In the genomic region with DNA sequence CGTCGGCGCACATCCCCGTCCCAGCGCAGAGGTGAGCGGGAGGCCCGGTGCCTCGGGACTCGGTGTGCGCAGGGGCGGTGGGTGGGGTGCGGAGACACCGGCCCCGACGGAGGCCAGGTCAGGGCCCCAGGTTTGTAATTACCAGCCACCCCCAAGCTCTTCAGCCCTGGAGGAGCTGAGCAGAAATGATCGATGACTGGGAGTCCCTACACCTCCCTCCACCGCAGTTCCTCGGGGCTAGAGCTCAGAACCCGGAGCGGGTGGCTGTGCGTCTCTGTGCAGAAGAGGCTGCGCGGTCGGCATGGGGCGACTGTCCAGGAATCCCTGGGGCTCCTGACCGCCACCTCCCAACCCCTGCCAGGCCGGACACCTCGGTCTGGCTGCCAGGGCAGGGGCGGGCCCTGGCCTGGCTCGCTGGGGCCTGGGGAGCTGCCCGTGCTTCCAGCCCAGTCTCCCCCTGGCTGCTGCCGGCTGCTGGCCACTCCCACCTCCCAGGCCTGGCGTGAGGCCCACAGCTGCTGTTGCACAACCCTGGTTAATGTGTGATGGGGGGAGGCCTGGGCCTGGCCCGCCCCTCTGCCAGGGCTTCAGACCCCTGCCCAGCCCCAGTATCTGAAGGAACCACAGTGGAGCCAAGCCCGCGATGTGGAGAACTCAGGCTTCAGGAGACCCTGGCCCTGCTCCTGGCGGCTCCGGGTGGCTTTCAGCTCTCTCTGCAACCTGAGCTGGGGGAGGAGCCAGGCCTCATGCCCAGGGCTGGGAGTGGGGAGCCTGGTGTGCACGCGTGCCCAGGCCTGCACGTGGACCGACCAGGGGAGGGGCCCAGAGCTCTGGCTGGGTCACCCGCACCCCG, we compare ENCODE assay signal across 8 cellular contexts. TPM values are rescaled to one million over a fixed set of nuclear protein-coding genes. Genes with fewer than 3 reads are reported as not detected.
DNase-seq lines count a peak whose midpoint lies in the region; ATAC-seq and TF ChIP-seq lines count a peak whose summit lies in the region.

No MANE protein-coding gene starts in this region.

- peak in 1 of 4 donors; percentile 50 for TF ChIP-seq POLR2A in esophagus squamous epithelium (IDR thresholded peaks at IDR 0.05)
- peak; percentile 30 to 72 for TF ChIP-seq POLR2A in tibial nerve (IDR thresholded peaks at IDR 0.05)

- peaks cover 43% of the 10 kb centered on the region for H3K4me1 ChIP-seq in CD4-positive, CD25-positive, alpha-beta regulatory T cell (ENCODE audit: control insufficient read depth, insufficient read depth, low read length, poor library complexity, severe bottlenecking)
- H3K4me1 ChIP-seq in esophagus squamous epithelium (peaks cover 44 to 65% (median 46%) of the 10 kb centered on the region in 3 donors), tibial nerve (peaks cover 0 to 74% (median 32%) of the 10 kb centered on the region in 4 donors)

- H3K36me3 ChIP-seq in CD4-positive, CD25-positive, alpha-beta regulatory T cell (ENCODE audit: control insufficient read depth, insufficient read depth, low read length) = no peaks in the 10 kb centered on the region
- H3K36me3 ChIP-seq in esophagus squamous epithelium = peaks cover 4 to 36% (median 15%) of the 10 kb centered on the region in 3 donors
- H3K36me3 ChIP-seq in tibial nerve = peaks cover 0 to 48% (median 4%) of the 10 kb centered on the region in 3 donors

- H3K27me3 Mint-ChIP-seq in CD4-positive, CD25-positive, alpha-beta regulatory T cell = no peaks in the 10 kb centered on the region
- no peaks in the 10 kb centered on the region for H3K27me3 Mint-ChIP-seq in activated CD8-positive, alpha-beta T cell treated with anti-CD3 and anti-CD28 coated beads, Interleukin-2, amount 10 ng/mL, durations not matched to agents 7 days and 5 days (ENCODE audit: low read depth)

- intact Hi-C loops in esophagus squamous epithelium (cut with DNase I) = no loop called here

- peaks cover 0 to 10% (median 7%) of the 10 kb centered on the region in 4 donors for H3K4me1 Mint-ChIP-seq in CD4-positive, CD25-positive, alpha-beta regulatory T cell
- H3K4me1 Mint-ChIP-seq in activated CD8-positive, alpha-beta T cell treated with anti-CD3 and anti-CD28 coated beads, Interleukin-2, amount 10 ng/mL, durations not matched to agents 7 days and 5 days (ENCODE audit: low read depth) = peaks cover 14% of the 10 kb centered on the region

- TF ChIP-seq CTCF in esophagus squamous epithelium (IDR thresholded peaks at IDR 0.05) (peak in 5 of 6 experiments; percentile 26 to 59 (median 38)), tibial nerve (IDR thresholded peaks at IDR 0.05) (peak in 2 of 5 experiments; percentile 35 to 39)

- CTCF ChIA-PET in activated CD8-positive, alpha-beta T cell treated with anti-CD3 and anti-CD28 coated beads, Interleukin-2, amount 10 ng/mL, durations not matched to agents 7 days and 5 days (lab: Charles Lee) = interaction anchor here (0.9 to 1.7 kb wide), 5 partner anchors 10 to 124 kb away, joined by 3 to 15 read pairs (median 4); a partner anchor contains a TSS

- peak overlapping the region; percentile 72 for H3K27ac ChIP-seq in CD4-positive, CD25-positive, alpha-beta regulatory T cell (ENCODE audit: insufficient read depth, low read length, poor library complexity, severe bottlenecking)
- H3K27ac ChIP-seq in esophagus squamous epithelium (peak overlapping the region; percentile 82 to 98 (median 94)), tibial nerve (peak overlapping the region; percentile 94 to 99 (median 96))

- DNase-seq in CD4-positive, CD25-positive, alpha-beta regulatory T cell = peak in 2 of 3 donors; percentile 48 to 53
- peak; percentile 80 for DNase-seq in H4 (ENCODE audit: low spot score)
- DNase-seq in NCI-H510A (lab: John Stamatoyannopoulos, UW) = peak; percentile 38
- DNase-seq in activated CD8-positive, alpha-beta T cell treated with anti-CD3 and anti-CD28 coated beads, Interleukin-2, amount 10 ng/mL, durations not matched to agents 7 days and 5 days = peak; percentile 62
- no peak for DNase-seq in esophagus squamous epithelium (lab: John Stamatoyannopoulos, UW)
- peak; percentile 92 for DNase-seq in mucosa of gallbladder (ENCODE audit: low spot score)
- DNase-seq in tibial nerve (ENCODE audit: low spot score in 2 of 2) = peak; percentile 94 to 97
- DNase-seq in middle frontal gyrus (ENCODE audit: extremely low spot score, low spot score) = no peak

- H3K4me3 ChIP-seq in CD4-positive, CD25-positive, alpha-beta regulatory T cell (ENCODE audit: low read depth, low read length) = peak overlapping the region; percentile 57
- H3K4me3 ChIP-seq in esophagus squamous epithelium (peak overlapping the region; percentile 51 to 90 (median 64)), tibial nerve (peak overlapping the region; percentile 60 to 92 (median 70))

- peaks cover 5% of the 10 kb centered on the region for H3K36me3 Mint-ChIP-seq in CD4-positive, CD25-positive, alpha-beta regulatory T cell
- peaks cover 24% of the 10 kb centered on the region for H3K36me3 Mint-ChIP-seq in activated CD8-positive, alpha-beta T cell treated with anti-CD3 and anti-CD28 coated beads, Interleukin-2, amount 10 ng/mL, durations not matched to agents 7 days and 5 days (ENCODE audit: low read depth)

- H3K9me3 ChIP-seq in CD4-positive, CD25-positive, alpha-beta regulatory T cell (ENCODE audit: control insufficient read depth in 2 of 2, low read length in 2 of 2) = no peaks in the 10 kb centered on the region
- H3K9me3 ChIP-seq in esophagus squamous epithelium (no peaks in the 10 kb centered on the region), tibial nerve (no peaks in the 10 kb centered on the region)

- no peaks in the 10 kb centered on the region for H3K27me3 ChIP-seq in CD4-positive, CD25-positive, alpha-beta regulatory T cell (ENCODE audit: control insufficient read depth, insufficient read depth, low read length)
- no peaks in the 10 kb centered on the region for H3K27me3 ChIP-seq in esophagus squamous epithelium
- no peaks in the 10 kb centered on the region for H3K27me3 ChIP-seq in tibial nerve

- POLR2A ChIA-PET in activated CD8-positive, alpha-beta T cell treated with anti-CD3 and anti-CD28 coated beads, Interleukin-2, amount 10 ng/mL, durations not matched to agents 7 days and 5 days (lab: Charles Lee) = interaction anchor here (1.1 to 1.8 kb wide), 3 partner anchors 9 to 33 kb away, joined by 3 to 14 read pairs (median 5); a partner anchor contains a TSS

- peak overlapping the region in 3 of 4 donors; percentile 73 to 81 (median 78) for H3K4me3 Mint-ChIP-seq in CD4-positive, CD25-positive, alpha-beta regulatory T cell
- peak overlapping the region; percentile 60 for H3K4me3 Mint-ChIP-seq in activated CD8-positive, alpha-beta T cell treated with anti-CD3 and anti-CD28 coated beads, Interleukin-2, amount 10 ng/mL, durations not matched to agents 7 days and 5 days

- H3K27ac Mint-ChIP-seq in CD4-positive, CD25-positive, alpha-beta regulatory T cell = no peak overlapping the region
- peak overlapping the region; percentile 30 for H3K27ac Mint-ChIP-seq in activated CD8-positive, alpha-beta T cell treated with anti-CD3 and anti-CD28 coated beads, Interleukin-2, amount 10 ng/mL, durations not matched to agents 7 days and 5 days

- ATAC-seq in CD4-positive, CD25-positive, alpha-beta regulatory T cell (ENCODE audit: low read depth in 2 of 2) = no peak
- peak; percentile 4 for ATAC-seq in activated CD8-positive, alpha-beta T cell treated with anti-CD3 and anti-CD28 coated beads, Interleukin-2, amount 10 ng/mL, durations not matched to agents 7 days and 5 days

- 0% methylated on average over 2 to 3 of the region's 44 CpGs for WGBS in esophagus squamous epithelium, 2 donors
- WGBS in tibial nerve, 2 donors = 0 to 1% methylated on average over 16 to 19 of the region's 44 CpGs

- no peaks in the 10 kb centered on the region for H3K9me3 Mint-ChIP-seq in CD4-positive, CD25-positive, alpha-beta regulatory T cell
- no peaks in the 10 kb centered on the region for H3K9me3 Mint-ChIP-seq in activated CD8-positive, alpha-beta T cell treated with anti-CD3 and anti-CD28 coated beads, Interleukin-2, amount 10 ng/mL, durations not matched to agents 7 days and 5 days (ENCODE audit: insufficient read depth)

- TF ChIP-seq EP300 in tibial nerve (IDR thresholded peaks at IDR 0.05) = peak; percentile 76 to 88

RNA-seq across cellular contexts. Expression of a gene that starts 1.2 kb away (rescaled TPM):
- 110 TPM for total RNA-seq in CD4-positive, CD25-positive, alpha-beta regulatory T cell
- 1 to 10 TPM; 2.9 to 7.7 (median 4.5) TPM for polyA plus RNA-seq in CD4-positive, CD25-positive, alpha-beta regulatory T cell
- total RNA-seq in H4 (2014; rRNA removed; shearing (Covaris generic)) = 12.9 and 18.8 TPM in 2 replicates
- 10 to 100 TPM; 97.2 TPM for total RNA-seq in activated CD8-positive, alpha-beta T cell treated with anti-CD3 and anti-CD28 coated beads, Interleukin-2, amount 10 ng/mL, durations not matched to agents 7 days and 5 days
- 10 to 100 TPM; 37.0 to 55.5 (median 50.2) TPM for total RNA-seq in esophagus squamous epithelium
- 93.6 TPM for total RNA-seq in mucosa of gallbladder
- total RNA-seq in tibial nerve = 100 to 1,000 TPM in 1 of 4 donors, 10 to 100 TPM in 3; 71.5 to 126 (median 72.5) TPM

RNA-seq across cellular contexts. Expression of a gene that starts 4.3 kb away (rescaled TPM):
- 237 TPM for total RNA-seq in CD4-positive, CD25-positive, alpha-beta regulatory T cell
- polyA plus RNA-seq in CD4-positive, CD25-positive, alpha-beta regulatory T cell = 100 to 1,000 TPM; 338 to 547 (median 430) TPM
- 0.27 and 0.68 TPM in 2 replicates for total RNA-seq in H4 (2014; rRNA removed; shearing (Covaris generic))
- 100 to 1,000 TPM; 163 to 165 TPM for total RNA-seq in activated CD8-positive, alpha-beta T cell treated with anti-CD3 and anti-CD28 coated beads, Interleukin-2, amount 10 ng/mL, durations not matched to agents 7 days and 5 days
- total RNA-seq in esophagus squamous epithelium = 10 to 100 TPM; 10.9 to 22.3 (median 14.4) TPM
- total RNA-seq in mucosa of gallbladder = 14.8 TPM
- total RNA-seq in tibial nerve = 10 to 100 TPM; 11.4 to 51.9 (median 17.6) TPM

RNA-seq across cellular contexts. Expression of a gene that starts 32.9 kb away (rescaled TPM):
- total RNA-seq in CD4-positive, CD25-positive, alpha-beta regulatory T cell = 51.5 TPM
- polyA plus RNA-seq in CD4-positive, CD25-positive, alpha-beta regulatory T cell = 10 to 100 TPM; 34.0 to 43.2 (median 40.3) TPM
- 5.4 and 9.4 TPM in 2 replicates for total RNA-seq in H4 (2014; rRNA removed; shearing (Covaris generic))
- 10 to 100 TPM; 38.6 to 43.5 TPM for total RNA-seq in activated CD8-positive, alpha-beta T cell treated with anti-CD3 and anti-CD28 coated beads, Interleukin-2, amount 10 ng/mL, durations not matched to agents 7 days and 5 days
- total RNA-seq in esophagus squamous epithelium (10 to 100 TPM; 25.4 to 31.9 (median 28.3) TPM), mucosa of gallbladder (34.7 TPM), tibial nerve (10 to 100 TPM; 27.5 to 70.8 (median 40.9) TPM)

RNA-seq across cellular contexts. Expression of a gene that starts 33.0 kb away (rescaled TPM):
- total RNA-seq in CD4-positive, CD25-positive, alpha-beta regulatory T cell = 51.6 TPM
- 10 to 100 TPM; 56.6 to 65.7 (median 63.1) TPM for polyA plus RNA-seq in CD4-positive, CD25-positive, alpha-beta regulatory T cell
- 24.6 and 36.0 TPM in 2 replicates for total RNA-seq in H4 (2014; rRNA removed; shearing (Covaris generic))
- total RNA-seq in activated CD8-positive, alpha-beta T cell treated with anti-CD3 and anti-CD28 coated beads, Interleukin-2, amount 10 ng/mL, durations not matched to agents 7 days and 5 days = 10 to 100 TPM; 55.2 to 57.6 TPM
- total RNA-seq in esophagus squamous epithelium = 10 to 100 TPM; 30.4 to 45.5 (median 37.0) TPM
- 52.2 TPM for total RNA-seq in mucosa of gallbladder
- total RNA-seq in tibial nerve = 10 to 100 TPM; 36.9 to 71.1 (median 50.9) TPM

RNA-seq across cellular contexts. Expression of a gene that starts 44.3 kb away (rescaled TPM):
- not detected for total RNA-seq in CD4-positive, CD25-positive, alpha-beta regulatory T cell
- polyA plus RNA-seq in CD4-positive, CD25-positive, alpha-beta regulatory T cell = not detected
- total RNA-seq in H4 (2014; rRNA removed; shearing (Covaris generic)) = 0.10 and 0.39 TPM in 2 replicates
- total RNA-seq in activated CD8-positive, alpha-beta T cell treated with anti-CD3 and anti-CD28 coated beads, Interleukin-2, amount 10 ng/mL, durations not matched to agents 7 days and 5 days = not detected
- total RNA-seq in esophagus squamous epithelium (10 to 100 TPM in 3 of 4 donors, 1 to 10 TPM in 1; 2.5 to 15.2 (median 10.6) TPM), mucosa of gallbladder (3.2 TPM), tibial nerve (10 to 100 TPM in 3 of 4 donors, 1 to 10 TPM in 1; 8.0 to 61.2 (median 35.9) TPM)

Comparison
In these comparisons a context has a peak if more than half of its experiments do, and no peak if none do; other contexts are left out.
1. DNase-seq: peak in CD4-positive, CD25-positive, alpha-beta regulatory T cell (2 of 3), H4 (single experiment), NCI-H510A (single experiment), activated CD8-positive, alpha-beta T cell treated with anti-CD3 and anti-CD28 coated beads, Interleukin-2, amount 10 ng/mL, durations not matched to agents 7 days and 5 days (single experiment), mucosa of gallbladder (single experiment) and tibial nerve (2 of 2); none in esophagus squamous epithelium (single experiment) and middle frontal gyrus (single experiment).
2. Peak in every context shown above with its lines, with median percentiles within 50 percentile points of each other: H3K27ac ChIP-seq and H3K4me3 ChIP-seq.